Comparison of ENCODE assay signal across 25 cellular contexts in genomic region chr10:23194966-23195845, GRCh38. TPM values are rescaled to one million over a fixed set of nuclear protein-coding genes. Genes with fewer than 3 reads are reported as not detected.
DNase-seq lines count a peak whose midpoint lies in the region; FAIRE-seq and TF ChIP-seq lines count a peak whose summit lies in the region.
"Had no signal": no experiment of that assay in that cellular context is flagged by ENCODE, and none has a peak within 500 bp of the region (broad histone marks: within the 10 kb centered on the region; RNA-seq: fewer than 3 reads in every experiment).

No MANE protein-coding gene starts in this region.

- peaks cover 97% of the 10 kb centered on the region for H3K27me3 Mint-ChIP-seq in nephron (ENCODE audit: low read depth)
- peaks cover 71% of the 10 kb centered on the region for H3K27me3 Mint-ChIP-seq in T-helper 2 cell treated with Interferon-gamma antibody and Interleukin-4, amounts not matched to agents 5 μg/mL and 100 μg/mL, for 36 hours (ENCODE audit: low read depth)

- 6% methylated on average over 68 of the region's 70 CpGs; no CpG with 5 or more reads in 1 of the 2 experiments for WGBS in H1 (ENCODE audit: extremely low coverage in 1 of 2, insufficient coverage in 1 of 2, insufficient read length in 1 of 2, insufficient replicate concordance in 2 of 2, low coverage in 1 of 2, low lambda C conversion rate in 2 of 2, missing lambda C conversion rate in 1 of 2), 2 experiments
- 2% methylated on average over 27 to 64 of the region's 70 CpGs for WGBS in testis, 2 donors
- WGBS in lower leg skin, 2 donors = 6 to 8% methylated on average over 36 to 60 of the region's 70 CpGs

- H3K9me3 Mint-ChIP-seq in nephron = peaks cover 5% of the 10 kb centered on the region
- no peaks in the 10 kb centered on the region for H3K9me3 Mint-ChIP-seq in T-helper 2 cell treated with Interferon-gamma antibody and Interleukin-4, amounts not matched to agents 5 μg/mL and 100 μg/mL, for 36 hours
- H3K9me3 Mint-ChIP-seq: stimulated activated memory B cell treated with anti-CD40 and anti-IgM and Interleukin-4, amounts not matched to agents 10 μg/mL and 1 μg/mL and 100 μg/mL, for 72 hours had no signal

- no peak overlapping the region for H2BK5ac ChIP-seq in H1 (ENCODE audit: low read depth, low read length)

- H3K9ac ChIP-seq in H1 (replicated peaks in 1 of 4; ENCODE audit: extremely low read depth in 1 of 4, low read depth in 3 of 4, low read length in 3 of 4) = no peak overlapping the region

- TF ChIP-seq POLR2A in H1 (IDR thresholded peaks at IDR 0.05; ENCODE audit: control extremely low read depth in 1 of 2, low read depth in 2 of 2, low read length in 2 of 2) (no peak), testis (IDR thresholded peaks at IDR 0.05) (no peak), lower leg skin (IDR thresholded peaks at IDR 0.05) (no peak)

- H3K27ac ChIP-seq in left ventricle myocardium inferior (replicated peaks) (no peak overlapping the region), H1 (ENCODE audit: low read depth, low read length) (no peak overlapping the region), testis (no peak overlapping the region)
- H3K27ac ChIP-seq: C4-2B, HL-60, sigmoid colon had no signal

- no peak for TF ChIP-seq CTCF in left ventricle myocardium inferior (IDR thresholded peaks at IDR 0.05; ENCODE audit: borderline replicate concordance)
- no peak for TF ChIP-seq CTCF in H1 (IDR thresholded peaks at IDR 0.05; ENCODE audit: control extremely low read depth in 1 of 3, insufficient read depth in 1 of 3, low read depth in 1 of 3, low read length in 3 of 3)
- no peak for TF ChIP-seq CTCF in nephron (IDR thresholded peaks at IDR 0.05; ENCODE audit: unreplicated experiment in 3 of 3)
- TF ChIP-seq CTCF in testis (IDR thresholded peaks at IDR 0.05) = no peak
- no peak for TF ChIP-seq CTCF in lower leg skin (IDR thresholded peaks at IDR 0.05)

- H3K4me1 Mint-ChIP-seq in nephron = peaks cover 6% of the 10 kb centered on the region
- H3K4me1 Mint-ChIP-seq in T-helper 2 cell treated with Interferon-gamma antibody and Interleukin-4, amounts not matched to agents 5 μg/mL and 100 μg/mL, for 36 hours (ENCODE audit: low read depth) = peaks cover 4% of the 10 kb centered on the region
- H3K4me1 Mint-ChIP-seq: stimulated activated memory B cell treated with anti-CD40 and anti-IgM and Interleukin-4, amounts not matched to agents 10 μg/mL and 1 μg/mL and 100 μg/mL, for 72 hours had no signal

- H3K79me1 ChIP-seq in H1 (ENCODE audit: low read depth, low read length) = no peaks in the 10 kb centered on the region

- H3K79me2 ChIP-seq in H1 (ENCODE audit: control insufficient read depth in 1 of 2, insufficient read depth in 2 of 2, low read length in 2 of 2) = no peaks in the 10 kb centered on the region

- H3K4me1 ChIP-seq in left ventricle myocardium inferior (peaks cover 25% of the 10 kb centered on the region), H1 (replicated peaks in 1 of 4; ENCODE audit: control insufficient read depth in 3 of 4, insufficient read depth in 4 of 4, low read length in 3 of 4) (peaks cover 6 to 24% (median 13%) of the 10 kb centered on the region in 4 experiments), testis (no peaks in the 10 kb centered on the region)

- intact Hi-C loops in left ventricle myocardium inferior (cut with micrococcal nuclease) = no loop called here
- intact Hi-C loops in cardiac septum (cut with DNase I) = no loop called here
- intact Hi-C loops in testis (cut with DNase I; ENCODE audit: low total_unique reads) = no loop called here
- intact Hi-C loops in lower leg skin (cut with DNase I; ENCODE audit: low total_unique reads) = no loop called here

- H3K56ac ChIP-seq in H1 (replicated peaks; ENCODE audit: insufficient read length, low read depth, low read length) = no peak overlapping the region

- peaks cover 22 to 24% of the 10 kb centered on the region in 2 experiments for H4K20me1 ChIP-seq in H1 (replicated peaks in 1 of 2; ENCODE audit: control insufficient read depth in 1 of 2, insufficient read depth in 2 of 2, low read length in 2 of 2)

- no peak overlapping the region for H3K23ac ChIP-seq in H1 (ENCODE audit: insufficient read length)

- H3K9me3 ChIP-seq in left ventricle myocardium inferior (replicated peaks) = no peaks in the 10 kb centered on the region
- H3K9me3 ChIP-seq in H1 (ENCODE audit: insufficient read depth in 2 of 2, low read depth in 1 of 2, low read length in 1 of 2) = no peaks in the 10 kb centered on the region
- no peaks in the 10 kb centered on the region for H3K9me3 ChIP-seq in testis
- H3K9me3 ChIP-seq: sigmoid colon had no signal

- no peak for FAIRE-seq in H1 (lab: Jason Lieb, UNC)

- H3K36me3 ChIP-seq in left ventricle myocardium inferior (no peaks in the 10 kb centered on the region), H1 (ENCODE audit: control insufficient read depth in 2 of 4, insufficient read depth in 4 of 4, low read length in 3 of 4) (peaks cover 0 to 13% (median 0%) of the 10 kb centered on the region in 4 experiments; a peak in 1 of 8 replicates), testis (ENCODE audit: low read depth, missing control alignments) (no peaks in the 10 kb centered on the region)
- H3K36me3 ChIP-seq: sigmoid colon had no signal

- no peaks in the 10 kb centered on the region for H3K36me3 Mint-ChIP-seq in nephron (ENCODE audit: low read depth)
- H3K36me3 Mint-ChIP-seq in T-helper 2 cell treated with Interferon-gamma antibody and Interleukin-4, amounts not matched to agents 5 μg/mL and 100 μg/mL, for 36 hours (ENCODE audit: low read depth) = no peaks in the 10 kb centered on the region
- H3K36me3 Mint-ChIP-seq: stimulated activated memory B cell treated with anti-CD40 and anti-IgM and Interleukin-4, amounts not matched to agents 10 μg/mL and 1 μg/mL and 100 μg/mL, for 72 hours had no signal

- H3K4ac ChIP-seq in H1 (replicated peaks; ENCODE audit: insufficient read length, low read depth, low read length) = no peak overlapping the region

- H4K5ac ChIP-seq in H1 (ENCODE audit: insufficient read length, low read depth, low read length) = no peak overlapping the region

- H3K14ac ChIP-seq in H1 (ENCODE audit: insufficient read length) = no peak overlapping the region

- H2BK12ac ChIP-seq in H1 (ENCODE audit: low read depth, low read length) = peak overlapping the region; percentile 35; the same call in 1 of the 2 replicates

- no peak for TF ChIP-seq RAD21 in H1 (IDR thresholded peaks at IDR 0.05 in 1 of 2, conservative IDR thresholded peaks at IDR 0.05 in 1 of 2; ENCODE audit: low read depth in 2 of 2, low read length in 2 of 2)

- H3K27me3 ChIP-seq in left ventricle myocardium inferior (ENCODE audit: low read depth) (peaks cover 100% of the 10 kb centered on the region), H1 (replicated peaks in 1 of 4; ENCODE audit: control insufficient read depth in 3 of 4, extremely low read depth in 1 of 4, insufficient read depth in 3 of 4, low read length in 3 of 4) (peaks cover 95 to 100% (median 99%) of the 10 kb centered on the region in 4 experiments), testis (no peaks in the 10 kb centered on the region)

- H2BK20ac ChIP-seq in H1 (ENCODE audit: low read length) = no peak overlapping the region

- H4K8ac ChIP-seq in H1 (ENCODE audit: extremely low read depth, insufficient read depth, low read length) = no peak overlapping the region

- peak overlapping the region; percentile 48 for H3K4me3 ChIP-seq in left ventricle myocardium inferior
- peak overlapping the region in 3 of 4 experiments; percentile 26 to 48 (median 27); a peak in 7 of 8 replicates for H3K4me3 ChIP-seq in H1 (ENCODE audit: extremely low read depth in 1 of 4, insufficient read depth in 2 of 4, low read depth in 3 of 4, low read length in 4 of 4)
- H3K4me3 ChIP-seq in testis = peak overlapping the region; percentile 21 to 27
- H3K4me3 ChIP-seq in lower leg skin (ENCODE audit: low read depth, poor library complexity, severe bottlenecking) = no peak overlapping the region
- H3K4me3 ChIP-seq: sigmoid colon had no signal

- no peak overlapping the region for H3K27ac Mint-ChIP-seq in nephron
- H3K27ac Mint-ChIP-seq in T-helper 2 cell treated with Interferon-gamma antibody and Interleukin-4, amounts not matched to agents 5 μg/mL and 100 μg/mL, for 36 hours = no peak overlapping the region
- H3K27ac Mint-ChIP-seq: stimulated activated memory B cell treated with anti-CD40 and anti-IgM and Interleukin-4, amounts not matched to agents 10 μg/mL and 1 μg/mL and 100 μg/mL, for 72 hours had no signal

- peak overlapping the region in 2 of 3 experiments; percentile 57 to 75 for H3K4me3 Mint-ChIP-seq in nephron
- H3K4me3 Mint-ChIP-seq in T-helper 2 cell treated with Interferon-gamma antibody and Interleukin-4, amounts not matched to agents 5 μg/mL and 100 μg/mL, for 36 hours = no peak overlapping the region
- H3K4me3 Mint-ChIP-seq: stimulated activated memory B cell treated with anti-CD40 and anti-IgM and Interleukin-4, amounts not matched to agents 10 μg/mL and 1 μg/mL and 100 μg/mL, for 72 hours had no signal

- H4K91ac ChIP-seq in H1 (replicated peaks; ENCODE audit: insufficient read length, low read length) = no peak overlapping the region

- H2AK5ac ChIP-seq in H1 (ENCODE audit: low read depth, low read length) = no peak overlapping the region

- TF ChIP-seq EP300 in H1 (IDR thresholded peaks at IDR 0.05; ENCODE audit: borderline replicate concordance in 1 of 2, low read depth in 2 of 2, low read length in 2 of 2) = no peak

- POLR2A ChIA-PET in H1 (lab: Charles Lee; ENCODE audit: partially characterized antibody) = no interaction called here

- no peak overlapping the region for H2BK15ac ChIP-seq in H1 (ENCODE audit: low read length)

- H2BK120ac ChIP-seq in H1 (replicated peaks; ENCODE audit: low read depth, low read length) = no peak overlapping the region

- H3K18ac ChIP-seq in H1 (ENCODE audit: extremely low read depth, low read length) = no peak overlapping the region

- H2AFZ ChIP-seq in H1 (ENCODE audit: low read length) = no peak overlapping the region; the same call in 1 of the 2 replicates

- DNase-seq in left ventricle myocardium inferior (no peak), cardiac septum (ENCODE audit: low spot score) (no peak), H1 (ENCODE audit: low read depth in 1 of 2, low spot score in 2 of 2) (peak in 1 of 2 experiments; percentile 60), testis (peak; percentile 26), lower leg skin (ENCODE audit: low spot score in 2 of 2) (no peak), C1 segment of cervical spinal cord (lab: John Stamatoyannopoulos, UW) (no peak)
- DNase-seq in T-helper 2 cell treated with Interferon-gamma antibody and Interleukin-4, amounts not matched to agents 5 μg/mL and 100 μg/mL, for 36 hours (ENCODE audit: low spot score) = no peak
- DNase-seq: ACHN; activated CD4-positive, alpha-beta T cell treated with anti-CD3 and anti-CD28 coated beads for 48 hours; activated CD8-positive, alpha-beta memory T cell treated with anti-CD3 and anti-CD28 coated beads, Interleukin-2, amount 50 U/mL, for 4 hours; cortex of kidney; MM.1S; NCI-H1436; NCI-H526 treated with DMSO at 0.1 percent for 48 hours; SHP77 treated with DMSO at 0.1 percent for 48 hours; sigmoid colon; T-helper 1 cell had no signal

- CTCF ChIA-PET in H1 (lab: Charles Lee; ENCODE audit: partially characterized antibody) = no interaction called here

- peaks cover 10% of the 10 kb centered on the region; the same call in 1 of the 2 replicates for H3K23me2 ChIP-seq in H1 (ENCODE audit: low read depth, low read length)

- H3K4me2 ChIP-seq in H1 (ENCODE audit: insufficient read depth in 1 of 2, low read depth in 2 of 2, low read length in 2 of 2) = peak overlapping the region; percentile 66 to 73

RNA-seq across cellular contexts. Expression of gene PTF1A, which starts 3.1 kb away (rescaled TPM):
- total RNA-seq in left ventricle myocardium inferior = not detected
- not detected for total RNA-seq in cardiac septum
- not detected in 2 replicates for total RNA-seq in H1 (2021; fragmentation: NEBNext Ultra II Directional; extraction: Animal tissue kit (Norgen Biotek cat#: 25700))
- not detected in 2 replicates for polyA plus RNA-seq in H1 (2011; rRNA removed)
- polyA plus RNA-seq in H1 (2011; cell fraction: cytosol; rRNA removed) = not detected
- not detected for polyA plus RNA-seq in H1 (2011; cell fraction: nucleus; rRNA removed)
- polyA plus RNA-seq in H1 (2012, experiment 1 of 2) = not detected in 4 replicates
- polyA plus RNA-seq in H1 (2012, experiment 2 of 2) = not detected
- not detected for polyA plus RNA-seq in H1 (2013, experiment 1 of 2)
- polyA plus RNA-seq in H1 (2013, experiment 2 of 2) = not detected
- not detected in 2 replicates for polyA minus RNA-seq in H1 (2011; rRNA and poly(A)+ RNA removed)
- not detected for polyA minus RNA-seq in H1 (2011; cell fraction: cytosol; rRNA and poly(A)+ RNA removed)
- not detected for polyA minus RNA-seq in H1 (2011; cell fraction: nucleus; rRNA and poly(A)+ RNA removed)
- 1 to 10 TPM; 5.0 to 5.1 TPM for total RNA-seq in testis
- 4.9 TPM for polyA plus RNA-seq in testis (ENCODE audit: insufficient read depth, low read depth, low replicate concordance)
- not detected for total RNA-seq in lower leg skin
- total RNA-seq: G401, left lobe of liver, mucosa of gallbladder, omental fat pad, sigmoid colon had no signal
- polyA plus RNA-seq: sigmoid colon had no signal
